In the genomic region with DNA sequence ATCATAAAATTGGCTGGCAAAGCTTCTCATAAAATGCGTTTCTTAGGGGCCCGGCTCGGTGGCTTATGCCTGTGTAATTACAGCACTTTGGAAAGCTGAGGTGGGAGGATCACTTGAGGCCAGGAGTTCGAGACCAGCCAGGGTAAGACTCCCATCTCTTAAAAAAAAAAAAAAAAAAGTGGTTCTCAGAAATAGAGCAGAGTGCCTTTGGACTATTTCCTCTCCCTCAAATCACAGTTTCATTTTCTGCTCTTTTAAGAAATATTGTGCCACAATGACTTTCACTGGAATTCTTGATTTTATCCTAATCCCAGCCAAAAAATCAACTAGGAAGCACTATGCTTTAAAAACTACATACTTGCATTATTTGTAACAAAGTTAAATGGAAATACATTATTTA, we compare ENCODE assay signal across 8 cellular contexts. TPM values are rescaled to one million over a fixed set of nuclear protein-coding genes. Genes with fewer than 3 reads are reported as not detected.
DNase-seq lines count a peak whose midpoint lies in the region; ATAC-seq, FAIRE-seq and TF ChIP-seq lines count a peak whose summit lies in the region.

No MANE protein-coding gene starts in this region.

- TF ChIP-seq RAD21 in GM12878 (IDR thresholded peaks at IDR 0.05; ENCODE audit: insufficient read depth, low read depth, low read length), result no peak

- TF ChIP-seq CTCF in heart left ventricle (IDR thresholded peaks at IDR 0.05) (no peak), GM12878 (IDR thresholded peaks at IDR 0.05 in 2 of 3, conservative IDR thresholded peaks at IDR 0.05 in 1 of 3; ENCODE audit: control insufficient read depth in 2 of 3, extremely low read depth in 1 of 3, insufficient read depth in 1 of 3, low read depth in 3 of 3, low read length in 3 of 3) (no peak), upper lobe of left lung (IDR thresholded peaks at IDR 0.05) (no peak)

- H3K79me2 ChIP-seq in GM12878 (ENCODE audit: control insufficient read depth, insufficient read depth, low read length) (no peaks in the 10 kb centered on the region), mesendoderm (ENCODE audit: control insufficient read depth, insufficient read depth, low read length) (no peaks in the 10 kb centered on the region)

- intact Hi-C loops in heart left ventricle (cut with DNase I), result loop anchor here in 2 of 10 donors (5.0 to 10.0 kb wide), 4 partner anchors 34 to 731 kb away; no protein-coding TSS in a partner anchor
- intact Hi-C loops in left cardiac atrium (cut with DNase I), result no loop called here
- intact Hi-C loops in GM12878 (cut with micrococcal nuclease; ENCODE audit: unreplicated experiment), result loop anchor here (1.0 to 5.0 kb wide), 3 partner anchors 34 to 339 kb away; no protein-coding TSS in a partner anchor

- H3K4me2 ChIP-seq in GM12878 (ENCODE audit: control insufficient read depth, insufficient read depth), result peak overlapping the region; percentile 56
- H3K4me2 ChIP-seq in mesendoderm (ENCODE audit: low read length), result no peak overlapping the region

- no peaks in the 10 kb centered on the region for H4K20me1 ChIP-seq in GM12878 (ENCODE audit: control insufficient read depth, insufficient read depth)

- POLR2A ChIA-PET in GM12878 (lab: Charles Lee), result interaction anchor here (0.6 kb wide), 1 partner anchor 48 kb away, joined by 3 read pairs; no protein-coding TSS in a partner anchor

- no peak overlapping the region for H4K5ac ChIP-seq in mesendoderm (ENCODE audit: low read length)

- CTCF ChIA-PET in GM12878 (lab: Yijun Ruan, JAX), result interaction anchor here (0.7 to 3.9 kb wide), 22 partner anchors 8 to 753 kb away, joined by 3 to 41 read pairs (median 5); partner anchors contain the start of gene NDUFV3

- H3K4ac ChIP-seq in mesendoderm (ENCODE audit: low read depth, low read length), result no peak overlapping the region

- SMC1A ChIA-PET in GM12878 (lab: Charles Lee; ENCODE audit: uncharacterized antibody, unreplicated experiment), result interaction anchor here (0.6 to 2.2 kb wide), 9 partner anchors 17 to 442 kb away, joined by 3 to 12 read pairs (median 4); no protein-coding TSS in a partner anchor

- H3K27ac ChIP-seq in heart left ventricle, result peak overlapping the region in 11 of 12 donors; percentile 18 to 77 (median 52)
- no peak overlapping the region for H3K27ac ChIP-seq in GM12878 (ENCODE audit: control insufficient read depth, insufficient read depth)
- no peak overlapping the region for H3K27ac ChIP-seq in mesendoderm (ENCODE audit: low read depth, low read length)
- peak overlapping the region in 3 of 4 donors; percentile 28 to 69 (median 69) for H3K27ac ChIP-seq in upper lobe of left lung

- WGBS in heart left ventricle, 4 donors, result 37 to 59% (median 48%) methylated on average over 4 of the region's 4 CpGs
- WGBS in GM12878 (ENCODE audit: insufficient coverage, insufficient replicate concordance, low lambda C conversion rate, missing lambda C conversion rate), result 12% methylated on average over 4 of the region's 4 CpGs
- no CpG with 5 or more reads among the region's 4 CpGs for WGBS in mesendoderm (ENCODE audit: extremely low coverage, insufficient coverage, low lambda C conversion rate)
- WGBS in upper lobe of left lung, 2 donors, result 17 to 30% methylated on average over 4 of the region's 4 CpGs

- H3K4me1 ChIP-seq in heart left ventricle (peaks cover 0 to 23% (median 10%) of the 10 kb centered on the region in 12 donors), GM12878 (ENCODE audit: control insufficient read depth, insufficient read depth, low read length) (peaks cover 11% of the 10 kb centered on the region; the same call in 1 of the 2 replicates), mesendoderm (ENCODE audit: control insufficient read depth, low read depth, low read length) (no peaks in the 10 kb centered on the region), upper lobe of left lung (peaks cover 14 to 16% (median 14%) of the 10 kb centered on the region in 4 donors)

- no peak for ATAC-seq in heart left ventricle
- ATAC-seq in left cardiac atrium, result no peak
- ATAC-seq in GM12878, result no peak
- ATAC-seq in upper lobe of left lung (ENCODE audit: low FRiP score in 2 of 2), result peak in 1 of 2 donors; percentile 5
- no peak for ATAC-seq in HG03571 (IDR thresholded peaks at IDR 0.05; ENCODE audit: unreplicated experiment)

- H3K23ac ChIP-seq in mesendoderm (ENCODE audit: low read length), result no peak overlapping the region

- TF ChIP-seq POLR2A in heart left ventricle (IDR thresholded peaks at IDR 0.05) (no peak), GM12878 (IDR thresholded peaks at IDR 0.05; ENCODE audit: low read depth, low read length) (no peak), upper lobe of left lung (IDR thresholded peaks at IDR 0.05) (no peak)

- H2AFZ ChIP-seq in GM12878 (ENCODE audit: control insufficient read depth, low read depth, low read length), result no peak overlapping the region

- no TSS peak for BruUV-seq in GM12878 (replicated peaks; lab: Mats Ljungman, UMichigan)

- H3K27me3 ChIP-seq in heart left ventricle (no peaks in the 10 kb centered on the region), GM12878 (replicated peaks in 1 of 2; ENCODE audit: control insufficient read depth in 2 of 2, insufficient read depth in 2 of 2, low read length in 1 of 2) (no peaks in the 10 kb centered on the region; a peak in 1 of 4 replicates), mesendoderm (ENCODE audit: insufficient read depth, low read length, poor library complexity) (no peaks in the 10 kb centered on the region), upper lobe of left lung (no peaks in the 10 kb centered on the region)

- H3K36me3 ChIP-seq in heart left ventricle (no peaks in the 10 kb centered on the region), GM12878 (ENCODE audit: control insufficient read depth in 2 of 2, insufficient read depth in 2 of 2, low read length in 1 of 2) (no peaks in the 10 kb centered on the region), mesendoderm (ENCODE audit: control insufficient read depth, insufficient read depth, low read length) (no peaks in the 10 kb centered on the region), upper lobe of left lung (no peaks in the 10 kb centered on the region)

- RAD21 ChIA-PET in GM12878 (lab: Charles Lee; ENCODE audit: unreplicated experiment), result interaction anchor here (0.7 to 2.2 kb wide), 9 partner anchors 15 to 453 kb away, joined by 3 to 7 read pairs (median 3); no protein-coding TSS in a partner anchor

- no peak overlapping the region for H2BK5ac ChIP-seq in mesendoderm (ENCODE audit: low read length)

- H3K79me1 ChIP-seq in mesendoderm (ENCODE audit: low read length), result no peaks in the 10 kb centered on the region

- no peak overlapping the region for H3K56ac ChIP-seq in mesendoderm (ENCODE audit: low read length)

- no peak overlapping the region for H3K4me3 ChIP-seq in heart left ventricle
- H3K4me3 ChIP-seq in GM12878, result no peak overlapping the region
- no peak overlapping the region for H3K4me3 ChIP-seq in mesendoderm (ENCODE audit: low read length)
- no peak overlapping the region for H3K4me3 ChIP-seq in upper lobe of left lung

- DNase-seq in heart left ventricle, result no peak
- no peak for DNase-seq in left cardiac atrium
- no peak for DNase-seq in GM12878 (ENCODE audit: low read depth, low spot score)
- DNase-seq in mesendoderm, result no peak
- DNase-seq in upper lobe of left lung, result no peak
- DNase-seq in NCI-H2107 (lab: John Stamatoyannopoulos, UW), result no peak
- DNase-seq in activated gamma-delta T cell (lab: John Stamatoyannopoulos, UW), result no peak

- in situ Hi-C loops in GM12878 (cut with MboI), result loop anchor here (5.0 kb wide), 1 partner anchor 34 kb away; no protein-coding TSS in a partner anchor

- no peak overlapping the region for H4K8ac ChIP-seq in mesendoderm (ENCODE audit: low read depth, low read length)

- no peak overlapping the region for H3K18ac ChIP-seq in mesendoderm (ENCODE audit: low read length)

- TF ChIP-seq EP300 in GM12878 (IDR thresholded peaks at IDR 0.05; ENCODE audit: borderline replicate concordance in 1 of 2, control insufficient read depth in 1 of 2, low read depth in 2 of 2, low read length in 2 of 2) (no peak), upper lobe of left lung (IDR thresholded peaks at IDR 0.05) (no peak)

- H2BK15ac ChIP-seq in mesendoderm (replicated peaks; ENCODE audit: low read depth), result no peak overlapping the region

- no peaks in the 10 kb centered on the region for H3K9me3 ChIP-seq in heart left ventricle
- H3K9me3 ChIP-seq in GM12878 (replicated peaks; ENCODE audit: control insufficient read depth, insufficient read depth, low read length), result no peaks in the 10 kb centered on the region
- no peaks in the 10 kb centered on the region for H3K9me3 ChIP-seq in upper lobe of left lung

- FAIRE-seq in GM12878 (lab: Jason Lieb, UNC), result no peak

- peak overlapping the region; percentile 38 for H2BK120ac ChIP-seq in mesendoderm (ENCODE audit: low read depth, low read length)

- no peak overlapping the region for H3K9ac ChIP-seq in GM12878 (ENCODE audit: control insufficient read depth, insufficient read depth, low read length)
- no peak overlapping the region for H3K9ac ChIP-seq in mesendoderm (ENCODE audit: low read length)

- no peak overlapping the region for H2AK5ac ChIP-seq in mesendoderm (ENCODE audit: low read length)

RNA-seq across cellular contexts. Expression of gene HSF2BP, which starts 13.3 kb away (rescaled TPM):
- total RNA-seq in heart left ventricle (under 1 TPM in 1 of 9 donors, not detected in 8; 0.32 TPM), left cardiac atrium (under 1 TPM in 1 of 2 donors, not detected in 1; 0.68 TPM), GM12878 (2014; rRNA removed) (0.33 and 0.45 TPM in 2 replicates), GM12878 (2014; rRNA removed; fragmentation: Illumina TruSeq; extraction: Trizol) (0.32 and 0.45 TPM in 2 replicates), GM12878 (2021) (0.38 and 0.48 TPM in 2 replicates), upper lobe of left lung (under 1 TPM in 4 of 6 donors, not detected in 2; 0.40 to 0.91 (median 0.45) TPM)
- polyA plus RNA-seq in heart left ventricle (under 1 TPM; 0.08 to 0.19 TPM), GM12878 (2011; rRNA removed) (0.20 and 0.26 TPM in 2 replicates), GM12878 (2014; fragmentation: Illumina TruSeq; extraction: Trizol) (0.21 TPM in 1 of 2 replicates, not detected in the other), GM12878 (2014; fragmentation: Nextera tagmentation; extraction: Ambion mirVana) (under 1 TPM; 0.07 to 0.19 TPM), GM12878 (2014; rRNA removed) (0.53 and 0.81 TPM in 2 replicates), GM12878 (2016; fragmentation: Nextera tagmentation; extraction: Ambion mirVana) (under 1 TPM; 0.32 to 0.53 TPM)
- 2.1 and 2.7 TPM in 2 replicates for total RNA-seq in GM12878 (2013; cell fraction: nucleolus; rRNA removed)
- 0.17 TPM for polyA plus RNA-seq in GM12878 (2011; ENCODE audit: low read depth)
- polyA plus RNA-seq in GM12878 (2011; cell fraction: cytosol; rRNA removed), result 0.15 and 0.21 TPM in 2 replicates
- polyA plus RNA-seq in GM12878 (2011; cell fraction: nucleus; rRNA removed), result 0.06 and 0.10 TPM in 2 replicates
- polyA plus RNA-seq in GM12878 (2012), result 0.25 and 0.49 TPM in 2 replicates
- 0.10 TPM in 1 of 2 replicates, not detected in the other for polyA minus RNA-seq in GM12878 (2011; rRNA and poly(A)+ RNA removed)
- polyA minus RNA-seq in GM12878 (2011; cell fraction: cytosol; rRNA and poly(A)+ RNA removed), result not detected in 2 replicates
- 0.38 TPM in 1 of 2 replicates, not detected in the other for polyA minus RNA-seq in GM12878 (2011; cell fraction: nucleus; rRNA and poly(A)+ RNA removed)
- polyA plus RNA-seq in mesendoderm (2013, experiment 1 of 2), result 1.2 TPM
- polyA plus RNA-seq in mesendoderm (2013, experiment 2 of 2), result 1.1 TPM

RNA-seq across cellular contexts. Expression of gene RRP1B, which starts 13.4 kb away (rescaled TPM):
- total RNA-seq in heart left ventricle (10 to 100 TPM in 4 of 9 donors, 1 to 10 TPM in 5; 6.6 to 16.1 (median 9.5) TPM), left cardiac atrium (10 to 100 TPM; 11.0 to 14.2 TPM), GM12878 (2014; rRNA removed) (38.1 and 41.9 TPM in 2 replicates), GM12878 (2014; rRNA removed; fragmentation: Illumina TruSeq; extraction: Trizol) (32.5 and 36.3 TPM in 2 replicates), GM12878 (2021) (52.8 and 57.4 TPM in 2 replicates), upper lobe of left lung (10 to 100 TPM; 11.5 to 22.8 (median 19.7) TPM)
- polyA plus RNA-seq in heart left ventricle (1 to 10 TPM; 3.6 to 9.8 TPM), GM12878 (2011; rRNA removed) (15.7 and 19.3 TPM in 2 replicates), GM12878 (2014; fragmentation: Illumina TruSeq; extraction: Trizol) (35.7 and 39.9 TPM in 2 replicates), GM12878 (2014; fragmentation: Nextera tagmentation; extraction: Ambion mirVana) (1 to 10 TPM; 8.1 to 9.7 TPM), GM12878 (2014; rRNA removed) (33.7 and 35.0 TPM in 2 replicates), GM12878 (2016; fragmentation: Nextera tagmentation; extraction: Ambion mirVana) (10 to 100 TPM; 45.0 to 47.0 TPM)
- total RNA-seq in GM12878 (2013; cell fraction: nucleolus; rRNA removed), result 21.9 and 26.3 TPM in 2 replicates
- polyA plus RNA-seq in GM12878 (2011; ENCODE audit: low read depth), result 9.6 TPM
- 14.4 and 15.0 TPM in 2 replicates for polyA plus RNA-seq in GM12878 (2011; cell fraction: cytosol; rRNA removed)
- polyA plus RNA-seq in GM12878 (2011; cell fraction: nucleus; rRNA removed), result 18.0 and 25.0 TPM in 2 replicates
- polyA plus RNA-seq in GM12878 (2012), result 17.1 and 18.2 TPM in 2 replicates
- polyA minus RNA-seq in GM12878 (2011; rRNA and poly(A)+ RNA removed), result 18.6 and 20.1 TPM in 2 replicates
- polyA minus RNA-seq in GM12878 (2011; cell fraction: cytosol; rRNA and poly(A)+ RNA removed), result 10.2 and 14.6 TPM in 2 replicates
- polyA minus RNA-seq in GM12878 (2011; cell fraction: nucleus; rRNA and poly(A)+ RNA removed), result 5.7 and 11.2 TPM in 2 replicates
- 67.8 TPM for polyA plus RNA-seq in mesendoderm (2013, experiment 1 of 2)
- polyA plus RNA-seq in mesendoderm (2013, experiment 2 of 2), result 67.4 TPM

Comparison
In these comparisons a context has a peak if more than half of its experiments do, and no peak if none do; other contexts are left out.
1. H3K27ac ChIP-seq: peak in heart left ventricle (11 of 12) and upper lobe of left lung (3 of 4); none in GM12878 (single experiment) and mesendoderm (single experiment).